9 cellular contexts compared by ENCODE assay signal in genomic region chr5:174793684-174794328, GRCh38.
DNase-seq lines count a peak whose midpoint lies in the region; ATAC-seq and TF ChIP-seq lines count a peak whose summit lies in the region.
"Had no signal": no experiment of that assay in that cellular context is flagged by ENCODE, and none has a peak within 500 bp of the region (broad histone marks: within the 10 kb centered on the region; RNA-seq: fewer than 3 reads in every experiment).

No MANE protein-coding gene starts in this region.

- peaks cover 0 to 11% (median 6%) of the 10 kb centered on the region in 3 donors for H3K4me1 ChIP-seq in esophagus squamous epithelium
- H3K4me1 ChIP-seq in stomach, result peaks cover 0 to 8% (median 6%) of the 10 kb centered on the region in 4 donors

- H3K9me3 ChIP-seq in esophagus squamous epithelium, result no peaks in the 10 kb centered on the region
- no peaks in the 10 kb centered on the region for H3K9me3 ChIP-seq in stomach

- H3K9me3 Mint-ChIP-seq in naive thymus-derived CD8-positive, alpha-beta T cell, result peaks cover 0 to 3% (median 0%) of the 10 kb centered on the region in 9 donors

- H3K27me3 Mint-ChIP-seq in naive thymus-derived CD8-positive, alpha-beta T cell, result peaks cover 31 to 61% (median 43%) of the 10 kb centered on the region in 5 donors

- 4 to 15% methylated on average over 4 to 8 of the region's 31 CpGs for WGBS in esophagus squamous epithelium, 2 donors
- 2 to 6% (median 4%) methylated on average over 25 to 31 of the region's 31 CpGs for WGBS in stomach, 5 donors

- intact Hi-C loops in esophagus squamous epithelium (cut with DNase I) (loop anchor here (5.0 kb wide), 1 partner anchor 372 kb away; no protein-coding TSS in a partner anchor), stomach (cut with DNase I; ENCODE audit: low total_unique reads) (loop anchor here (5.0 kb wide), 1 partner anchor 377 kb away; no protein-coding TSS in a partner anchor)

- TF ChIP-seq CTCF in esophagus squamous epithelium (IDR thresholded peaks at IDR 0.05), result peak; percentile 13 to 90 (median 77)
- TF ChIP-seq CTCF in stomach (IDR thresholded peaks at IDR 0.05), result peak in 5 of 7 experiments; percentile 34 to 73 (median 64)

- H3K36me3 ChIP-seq in esophagus squamous epithelium (no peaks in the 10 kb centered on the region), stomach (no peaks in the 10 kb centered on the region)

- peak; percentile 13 for DNase-seq in NCI-H1436 (lab: John Stamatoyannopoulos, UW)
- no peak for DNase-seq in NCI-H1436 treated with DMSO at 0.1 percent for 48 hours (lab: John Stamatoyannopoulos, UW)
- peak; percentile 39 for DNase-seq in NCI-H774 (lab: John Stamatoyannopoulos, UW)
- peak; percentile 5 for DNase-seq in activated T-cell treated with anti-CD3 and anti-CD28 coated beads for 4 hours
- DNase-seq in esophagus squamous epithelium (lab: John Stamatoyannopoulos, UW), result no peak
- peak in 6 of 10 donors; percentile 2 to 36 (median 22) for DNase-seq in naive thymus-derived CD8-positive, alpha-beta T cell
- peak; percentile 62 for DNase-seq in stomach

- no peaks in the 10 kb centered on the region for H3K36me3 Mint-ChIP-seq in naive thymus-derived CD8-positive, alpha-beta T cell
- H3K36me3 Mint-ChIP-seq: CD4-positive, CD25-positive, alpha-beta regulatory T cell had no signal

- peaks cover 0 to 6% (median 1%) of the 10 kb centered on the region in 4 donors for H3K4me1 Mint-ChIP-seq in naive thymus-derived CD8-positive, alpha-beta T cell

- TF ChIP-seq POLR2A in esophagus squamous epithelium (IDR thresholded peaks at IDR 0.05) (no peak), stomach (IDR thresholded peaks at IDR 0.05) (no peak)

- no peak overlapping the region for H3K4me3 Mint-ChIP-seq in naive thymus-derived CD8-positive, alpha-beta T cell
- H3K4me3 Mint-ChIP-seq: CD4-positive, CD25-positive, alpha-beta regulatory T cell had no signal

- no peak overlapping the region for H3K27ac Mint-ChIP-seq in naive thymus-derived CD8-positive, alpha-beta T cell
- H3K27ac Mint-ChIP-seq: CD4-positive, CD25-positive, alpha-beta regulatory T cell had no signal

- H3K4me3 ChIP-seq in esophagus squamous epithelium (no peak overlapping the region), stomach (no peak overlapping the region)

- POLR2A ChIA-PET in naive thymus-derived CD8-positive, alpha-beta T cell (lab: Charles Lee), result no interaction called here

- no peak overlapping the region for H3K27ac ChIP-seq in esophagus squamous epithelium
- H3K27ac ChIP-seq in stomach, result no peak overlapping the region

- H3K27me3 ChIP-seq in esophagus squamous epithelium (peaks cover 0 to 62% (median 0%) of the 10 kb centered on the region in 4 donors), stomach (peaks cover 0 to 57% (median 14%) of the 10 kb centered on the region in 3 donors)

- ATAC-seq in HG02678 (IDR thresholded peaks at IDR 0.05; ENCODE audit: unreplicated experiment), result peak; percentile 62
- peak in 1 of 2 donors; percentile 42 for ATAC-seq in naive thymus-derived CD8-positive, alpha-beta T cell

- TF ChIP-seq EP300 in stomach (IDR thresholded peaks at IDR 0.05), result no peak

Comparison
In these comparisons a context has a peak if more than half of its experiments do, and no peak if none do; other contexts are left out.
1. DNase-seq: peak in NCI-H1436 (single experiment), NCI-H774 (single experiment), activated T-cell treated with anti-CD3 and anti-CD28 coated beads for 4 hours (single experiment), naive thymus-derived CD8-positive, alpha-beta T cell (6 of 10) and stomach (single experiment); none in NCI-H1436 treated with DMSO at 0.1 percent for 48 hours (single experiment) and esophagus squamous epithelium (single experiment).